13 cellular contexts compared by ENCODE assay signal in genomic region chr3:8336456-8336855, GRCh38.
A peak's percentile ranks its signal among the peaks of the same experiment; 100 is the strongest.
DNase-seq lines count a peak whose midpoint lies in the region; ATAC-seq, FAIRE-seq and TF ChIP-seq lines count a peak whose summit lies in the region.
"Had no signal": no experiment of that assay in that cellular context is flagged by ENCODE, and none has a peak within 500 bp of the region (broad histone marks: within the 10 kb centered on the region; RNA-seq: fewer than 3 reads in every experiment).

No MANE protein-coding gene starts in this region.

- H3K27me3 ChIP-seq in Loucy (ENCODE audit: insufficient read depth, low read length, poor library complexity, severe bottlenecking) (no peaks in the 10 kb centered on the region), H1 (replicated peaks in 1 of 4; ENCODE audit: control insufficient read depth in 3 of 4, extremely low read depth in 1 of 4, insufficient read depth in 3 of 4, low read length in 3 of 4) (no peaks in the 10 kb centered on the region), testis (no peaks in the 10 kb centered on the region)
- H3K27me3 ChIP-seq: BLaER1, hepatocyte had no signal

- H3K4me2 ChIP-seq in Loucy (ENCODE audit: low read depth, low read length, poor library complexity, severe bottlenecking) (no peak overlapping the region), H1 (ENCODE audit: insufficient read depth in 1 of 2, low read depth in 2 of 2, low read length in 2 of 2) (no peak overlapping the region)
- H3K4me2 ChIP-seq: BLaER1, hepatocyte had no signal

- H3K4me3 ChIP-seq in Loucy (ENCODE audit: low read length, poor library complexity, severe bottlenecking) (no peak overlapping the region), H1 (ENCODE audit: extremely low read depth in 1 of 4, insufficient read depth in 2 of 4, low read depth in 3 of 4, low read length in 4 of 4) (no peak overlapping the region), testis (no peak overlapping the region)
- H3K4me3 ChIP-seq: BLaER1, hepatocyte had no signal

- H3K36me3 ChIP-seq in Loucy (ENCODE audit: insufficient read depth, low read length) (no peaks in the 10 kb centered on the region), H1 (ENCODE audit: control insufficient read depth in 2 of 4, insufficient read depth in 4 of 4, low read length in 3 of 4) (no peaks in the 10 kb centered on the region), testis (ENCODE audit: low read depth, missing control alignments) (no peaks in the 10 kb centered on the region)
- H3K36me3 ChIP-seq: BLaER1 had no signal

- no peaks in the 10 kb centered on the region for H3K9me3 Mint-ChIP-seq in activated CD8-positive, alpha-beta T cell treated with anti-CD3 and anti-CD28 coated beads for 36 hours
- H3K9me3 Mint-ChIP-seq in activated CD8-positive, alpha-beta T cell treated with anti-CD3 and anti-CD28 coated beads, Interleukin-2, amount 10 ng/mL, durations not matched to agents 7 days and 5 days (ENCODE audit: insufficient read depth) = no peaks in the 10 kb centered on the region
- H3K9me3 Mint-ChIP-seq: activated naive CD4-positive, alpha-beta T cell treated with anti-CD3 and anti-CD28 coated beads, Interleukin-2, amount 10 ng/mL, durations not matched to agents 7 days and 5 days; mesothelial cell of epicardium had no signal

- H3K9me2 ChIP-seq in Loucy (replicated peaks; ENCODE audit: low read depth, low read length) = no peaks in the 10 kb centered on the region

- H3K79me1 ChIP-seq in H1 (ENCODE audit: low read depth, low read length) = no peaks in the 10 kb centered on the region

- H4K20me1 ChIP-seq in Loucy (ENCODE audit: insufficient read depth, low read length, poor library complexity, severe bottlenecking) = no peaks in the 10 kb centered on the region
- no peaks in the 10 kb centered on the region for H4K20me1 ChIP-seq in H1 (replicated peaks in 1 of 2; ENCODE audit: control insufficient read depth in 1 of 2, insufficient read depth in 2 of 2, low read length in 2 of 2)
- H4K20me1 ChIP-seq: BLaER1 had no signal

- no peak for DNase-seq in activated CD8-positive, alpha-beta T cell treated with anti-CD3 and anti-CD28 coated beads for 36 hours
- DNase-seq in activated CD8-positive, alpha-beta T cell treated with anti-CD3 and anti-CD28 coated beads, Interleukin-2, amount 10 ng/mL, durations not matched to agents 7 days and 5 days = no peak
- DNase-seq in H1 (ENCODE audit: low read depth in 1 of 2, low spot score in 2 of 2) (peak in 1 of 2 experiments; percentile 68), testis (peak; percentile 41), NCI-H510A (lab: John Stamatoyannopoulos, UW) (no peak), NOMO-1 treated with DMSO at 0.1 percent for 48 hours (lab: John Stamatoyannopoulos, UW; ENCODE audit: unreplicated experiment) (no peak)
- DNase-seq: activated naive CD4-positive, alpha-beta T cell treated with anti-CD3 and anti-CD28 coated beads, Interleukin-2, amount 10 ng/mL, durations not matched to agents 7 days and 5 days; NCI-H2029 treated with DMSO at 0.1 percent for 48 hours had no signal

- H2BK12ac ChIP-seq in H1 (ENCODE audit: low read depth, low read length) = no peak overlapping the region

- 73% methylated on average over 8 of the region's 8 CpGs; no CpG with 5 or more reads in 1 of the 2 experiments for WGBS in H1 (ENCODE audit: extremely low coverage in 1 of 2, insufficient coverage in 1 of 2, insufficient read length in 1 of 2, insufficient replicate concordance in 2 of 2, low coverage in 1 of 2, low lambda C conversion rate in 2 of 2, missing lambda C conversion rate in 1 of 2), 2 experiments
- 60 to 70% methylated on average over 8 of the region's 8 CpGs for WGBS in testis, 2 donors

- H3K4me1 ChIP-seq in Loucy (ENCODE audit: insufficient read depth, low read length, poor library complexity, severe bottlenecking) (no peaks in the 10 kb centered on the region), H1 (replicated peaks in 1 of 4; ENCODE audit: control insufficient read depth in 3 of 4, insufficient read depth in 4 of 4, low read length in 3 of 4) (peaks cover 0 to 4% (median 0%) of the 10 kb centered on the region in 4 experiments; a peak in 1 of 7 replicates), testis (no peaks in the 10 kb centered on the region)
- H3K4me1 ChIP-seq: BLaER1 had no signal

- H2BK20ac ChIP-seq in H1 (ENCODE audit: low read length) = no peak overlapping the region

- H4K5ac ChIP-seq in H1 (ENCODE audit: insufficient read length, low read depth, low read length) = no peak overlapping the region

- ATAC-seq in activated CD8-positive, alpha-beta T cell treated with anti-CD3 and anti-CD28 coated beads for 36 hours = no peak
- ATAC-seq in activated CD8-positive, alpha-beta T cell treated with anti-CD3 and anti-CD28 coated beads, Interleukin-2, amount 10 ng/mL, durations not matched to agents 7 days and 5 days = no peak
- ATAC-seq in GM19463 (IDR thresholded peaks at IDR 0.05; ENCODE audit: unreplicated experiment) = no peak

- TF ChIP-seq POLR2A in H1 (IDR thresholded peaks at IDR 0.05; ENCODE audit: control extremely low read depth in 1 of 2, low read depth in 2 of 2, low read length in 2 of 2) = no peak
- TF ChIP-seq POLR2A in testis (IDR thresholded peaks at IDR 0.05) = no peak

- no peak overlapping the region for H3K9ac ChIP-seq in Loucy (ENCODE audit: low read depth, low read length, poor library complexity, severe bottlenecking)
- no peak overlapping the region for H3K9ac ChIP-seq in H1 (replicated peaks in 1 of 4; ENCODE audit: extremely low read depth in 1 of 4, low read depth in 3 of 4, low read length in 3 of 4)
- H3K9ac ChIP-seq: BLaER1 had no signal

- peak; percentile 47 for TF ChIP-seq CTCF in activated CD8-positive, alpha-beta T cell treated with anti-CD3 and anti-CD28 coated beads for 36 hours (IDR thresholded peaks at IDR 0.05)
- TF ChIP-seq CTCF in Loucy (conservative IDR thresholded peaks at IDR 0.05; ENCODE audit: low read length) (peak; percentile 67), H1 (IDR thresholded peaks at IDR 0.05; ENCODE audit: control extremely low read depth in 1 of 3, insufficient read depth in 1 of 3, low read depth in 1 of 3, low read length in 3 of 3) (peak; percentile 56 to 83 (median 68)), testis (IDR thresholded peaks at IDR 0.05) (peak in 1 of 3 experiments; percentile 54)

- no peak overlapping the region for H3K56ac ChIP-seq in H1 (replicated peaks; ENCODE audit: insufficient read length, low read depth, low read length)

- H3K4me3 Mint-ChIP-seq in activated CD8-positive, alpha-beta T cell treated with anti-CD3 and anti-CD28 coated beads for 36 hours = no peak overlapping the region
- H3K4me3 Mint-ChIP-seq in activated CD8-positive, alpha-beta T cell treated with anti-CD3 and anti-CD28 coated beads, Interleukin-2, amount 10 ng/mL, durations not matched to agents 7 days and 5 days = no peak overlapping the region
- H3K4me3 Mint-ChIP-seq: activated naive CD4-positive, alpha-beta T cell treated with anti-CD3 and anti-CD28 coated beads, Interleukin-2, amount 10 ng/mL, durations not matched to agents 7 days and 5 days; mesothelial cell of epicardium had no signal

- peak; percentile 48 to 56 for TF ChIP-seq RAD21 in H1 (IDR thresholded peaks at IDR 0.05 in 1 of 2, conservative IDR thresholded peaks at IDR 0.05 in 1 of 2; ENCODE audit: low read depth in 2 of 2, low read length in 2 of 2)

- no peaks in the 10 kb centered on the region for H3F3A ChIP-seq in Loucy (ENCODE audit: low read depth)

- no peak overlapping the region for H3K18ac ChIP-seq in H1 (ENCODE audit: extremely low read depth, low read length)

- H3K9me3 ChIP-seq in Loucy (ENCODE audit: insufficient read depth, low read depth, low read length) (no peaks in the 10 kb centered on the region), H1 (ENCODE audit: insufficient read depth in 2 of 2, low read depth in 1 of 2, low read length in 1 of 2) (no peaks in the 10 kb centered on the region), testis (no peaks in the 10 kb centered on the region)

- no peak overlapping the region for H4K8ac ChIP-seq in H1 (ENCODE audit: extremely low read depth, insufficient read depth, low read length)

- no peaks in the 10 kb centered on the region for H3K4me1 Mint-ChIP-seq in activated CD8-positive, alpha-beta T cell treated with anti-CD3 and anti-CD28 coated beads for 36 hours (ENCODE audit: low read depth)
- no peaks in the 10 kb centered on the region for H3K4me1 Mint-ChIP-seq in activated CD8-positive, alpha-beta T cell treated with anti-CD3 and anti-CD28 coated beads, Interleukin-2, amount 10 ng/mL, durations not matched to agents 7 days and 5 days (ENCODE audit: low read depth)
- H3K4me1 Mint-ChIP-seq: activated naive CD4-positive, alpha-beta T cell treated with anti-CD3 and anti-CD28 coated beads, Interleukin-2, amount 10 ng/mL, durations not matched to agents 7 days and 5 days had no signal

- H3K27ac Mint-ChIP-seq in activated CD8-positive, alpha-beta T cell treated with anti-CD3 and anti-CD28 coated beads for 36 hours = no peak overlapping the region
- H3K27ac Mint-ChIP-seq in activated CD8-positive, alpha-beta T cell treated with anti-CD3 and anti-CD28 coated beads, Interleukin-2, amount 10 ng/mL, durations not matched to agents 7 days and 5 days = no peak overlapping the region
- H3K27ac Mint-ChIP-seq: activated naive CD4-positive, alpha-beta T cell treated with anti-CD3 and anti-CD28 coated beads, Interleukin-2, amount 10 ng/mL, durations not matched to agents 7 days and 5 days; mesothelial cell of epicardium had no signal

- no peak overlapping the region for H3K14ac ChIP-seq in H1 (ENCODE audit: insufficient read length)

- intact Hi-C loops in activated CD8-positive, alpha-beta T cell treated with anti-CD3 and anti-CD28 coated beads for 36 hours (cut with micrococcal nuclease) = no loop called here
- intact Hi-C loops in testis (cut with DNase I; ENCODE audit: low total_unique reads) = no loop called here

- no peak for FAIRE-seq in H1 (lab: Jason Lieb, UNC)

- no peak overlapping the region for H4K91ac ChIP-seq in H1 (replicated peaks; ENCODE audit: insufficient read length, low read length)

- H3K23me2 ChIP-seq in H1 (ENCODE audit: low read depth, low read length) = no peaks in the 10 kb centered on the region

- H3K79me2 ChIP-seq in Loucy (ENCODE audit: insufficient read depth, low read length) (no peaks in the 10 kb centered on the region), H1 (ENCODE audit: control insufficient read depth in 1 of 2, insufficient read depth in 2 of 2, low read length in 2 of 2) (no peaks in the 10 kb centered on the region)
- H3K79me2 ChIP-seq: hepatocyte had no signal

- H2AFZ ChIP-seq in Loucy (ENCODE audit: low read length) (no peak overlapping the region), H1 (ENCODE audit: low read length) (no peak overlapping the region)
- H2AFZ ChIP-seq: hepatocyte had no signal

- CTCF ChIA-PET in activated CD8-positive, alpha-beta T cell treated with anti-CD3 and anti-CD28 coated beads for 36 hours (lab: Charles Lee) = interaction anchor here (1.1 to 1.2 kb wide), 2 partner anchors 15 to 81 kb away, joined by 3 to 4 read pairs; no protein-coding TSS in a partner anchor
- CTCF ChIA-PET in activated CD8-positive, alpha-beta T cell treated with anti-CD3 and anti-CD28 coated beads, Interleukin-2, amount 10 ng/mL, durations not matched to agents 7 days and 5 days (lab: Charles Lee) = no interaction called here
- CTCF ChIA-PET in H1 (lab: Charles Lee; ENCODE audit: partially characterized antibody) = interaction anchor here (1.4 to 2.0 kb wide), 4 partner anchors 9 to 51 kb away, joined by 4 to 11 read pairs (median 7); no protein-coding TSS in a partner anchor

- no peak for TF ChIP-seq EP300 in H1 (IDR thresholded peaks at IDR 0.05; ENCODE audit: borderline replicate concordance in 1 of 2, low read depth in 2 of 2, low read length in 2 of 2)

- no peak overlapping the region for H2AK5ac ChIP-seq in H1 (ENCODE audit: low read depth, low read length)

- H2BK5ac ChIP-seq in H1 (ENCODE audit: low read depth, low read length) = no peak overlapping the region

- POLR2A ChIA-PET in activated CD8-positive, alpha-beta T cell treated with anti-CD3 and anti-CD28 coated beads for 36 hours (lab: Charles Lee) = no interaction called here
- POLR2A ChIA-PET in activated CD8-positive, alpha-beta T cell treated with anti-CD3 and anti-CD28 coated beads, Interleukin-2, amount 10 ng/mL, durations not matched to agents 7 days and 5 days (lab: Charles Lee) = no interaction called here
- POLR2A ChIA-PET in H1 (lab: Charles Lee; ENCODE audit: partially characterized antibody) = no interaction called here

- H3K23ac ChIP-seq in H1 (ENCODE audit: insufficient read length) = no peak overlapping the region

- no peaks in the 10 kb centered on the region for H3K27me3 Mint-ChIP-seq in activated CD8-positive, alpha-beta T cell treated with anti-CD3 and anti-CD28 coated beads for 36 hours
- H3K27me3 Mint-ChIP-seq in activated CD8-positive, alpha-beta T cell treated with anti-CD3 and anti-CD28 coated beads, Interleukin-2, amount 10 ng/mL, durations not matched to agents 7 days and 5 days (ENCODE audit: low read depth) = no peaks in the 10 kb centered on the region
- H3K27me3 Mint-ChIP-seq: activated naive CD4-positive, alpha-beta T cell treated with anti-CD3 and anti-CD28 coated beads, Interleukin-2, amount 10 ng/mL, durations not matched to agents 7 days and 5 days had no signal

- no peaks in the 10 kb centered on the region for H3K36me3 Mint-ChIP-seq in activated CD8-positive, alpha-beta T cell treated with anti-CD3 and anti-CD28 coated beads for 36 hours (ENCODE audit: low read depth)
- no peaks in the 10 kb centered on the region for H3K36me3 Mint-ChIP-seq in activated CD8-positive, alpha-beta T cell treated with anti-CD3 and anti-CD28 coated beads, Interleukin-2, amount 10 ng/mL, durations not matched to agents 7 days and 5 days (ENCODE audit: low read depth)
- H3K36me3 Mint-ChIP-seq: activated naive CD4-positive, alpha-beta T cell treated with anti-CD3 and anti-CD28 coated beads, Interleukin-2, amount 10 ng/mL, durations not matched to agents 7 days and 5 days; mesothelial cell of epicardium had no signal

- H3K4ac ChIP-seq in H1 (replicated peaks; ENCODE audit: insufficient read length, low read depth, low read length) = no peak overlapping the region

- no peak overlapping the region for H3K27ac ChIP-seq in H1 (ENCODE audit: low read depth, low read length)
- H3K27ac ChIP-seq in testis = no peak overlapping the region
- H3K27ac ChIP-seq: BLaER1, hepatocyte had no signal

- H2BK15ac ChIP-seq in H1 (ENCODE audit: low read length) = no peak overlapping the region

- no peak overlapping the region for H2BK120ac ChIP-seq in H1 (replicated peaks; ENCODE audit: low read depth, low read length)
